8 cellular contexts compared by ENCODE assay signal in the genomic region with DNA sequence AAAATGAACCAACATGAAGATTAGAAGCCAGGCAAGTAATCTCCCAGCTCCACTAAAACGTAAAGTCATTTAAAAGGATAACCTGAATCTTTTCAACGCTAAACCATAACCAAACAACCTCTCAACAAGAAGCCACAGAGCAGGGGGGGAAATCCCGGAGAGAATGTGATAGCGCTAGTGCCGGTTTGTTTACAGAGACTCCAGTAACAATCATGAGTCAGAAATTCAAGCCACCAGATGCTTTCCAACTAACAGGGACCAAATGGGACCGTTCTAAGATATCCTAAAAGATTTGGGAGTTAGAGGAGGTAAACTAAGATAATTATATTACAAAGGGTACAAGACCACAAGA. TPM values are rescaled to one million over a fixed set of nuclear protein-coding genes. Genes with fewer than 3 reads are reported as not detected.
A peak's percentile ranks its signal among the peaks of the same experiment; 100 is the strongest.
DNase-seq lines count a peak whose midpoint lies in the region; ATAC-seq and TF ChIP-seq lines count a peak whose summit lies in the region.

No MANE protein-coding gene starts in this region.

- peak overlapping the region; percentile 99 for H3K27ac ChIP-seq in muscle layer of duodenum (ENCODE audit: low read length)

- ATAC-seq in HG02885 (IDR thresholded peaks at IDR 0.05; ENCODE audit: poor library complexity, unreplicated experiment) (peak; percentile 27), GM21367 (IDR thresholded peaks at IDR 0.05; ENCODE audit: unreplicated experiment) (no peak)
- ATAC-seq in activated CD8-positive, alpha-beta memory T cell treated with anti-CD3 and anti-CD28 coated beads, Interleukin-2, amount 10 ng/mL, durations not matched to agents 7 days and 5 days: peak; percentile 34

- CTCF ChIA-PET in activated CD8-positive, alpha-beta memory T cell treated with anti-CD3 and anti-CD28 coated beads, Interleukin-2, amount 10 ng/mL, durations not matched to agents 7 days and 5 days (lab: Charles Lee): interaction anchor here (1.0 to 2.4 kb wide), 8 partner anchors 10 to 182 kb away, joined by 3 to 15 read pairs (median 6); a partner anchor contains a TSS

- no peaks in the 10 kb centered on the region for H3K27me3 Mint-ChIP-seq in activated CD8-positive, alpha-beta memory T cell treated with anti-CD3 and anti-CD28 coated beads, Interleukin-2, amount 10 ng/mL, durations not matched to agents 7 days and 5 days

- H3K9me3 ChIP-seq in muscle layer of duodenum (ENCODE audit: control insufficient read depth in 1 of 2, low read length in 2 of 2): no peaks in the 10 kb centered on the region

- peaks cover 14 to 43% of the 10 kb centered on the region in 2 donors for H3K4me1 ChIP-seq in muscle layer of duodenum (ENCODE audit: control insufficient read depth in 1 of 2, insufficient read depth in 2 of 2, low read length in 2 of 2)

- peak overlapping the region; percentile 91 for H3K4me3 Mint-ChIP-seq in activated CD8-positive, alpha-beta memory T cell treated with anti-CD3 and anti-CD28 coated beads, Interleukin-2, amount 10 ng/mL, durations not matched to agents 7 days and 5 days

- TF ChIP-seq CTCF in GM06990 (IDR thresholded peaks at IDR 0.05; ENCODE audit: insufficient read depth, low read length, poor library complexity, severe bottlenecking) (no peak), epithelial cell of esophagus (IDR thresholded peaks at IDR 0.05; ENCODE audit: insufficient read depth, low read depth, low read length, missing control alignments) (no peak)

- peak overlapping the region; percentile 95 for H3K27ac Mint-ChIP-seq in activated CD8-positive, alpha-beta memory T cell treated with anti-CD3 and anti-CD28 coated beads, Interleukin-2, amount 10 ng/mL, durations not matched to agents 7 days and 5 days

- H3K9me3 Mint-ChIP-seq in activated CD8-positive, alpha-beta memory T cell treated with anti-CD3 and anti-CD28 coated beads, Interleukin-2, amount 10 ng/mL, durations not matched to agents 7 days and 5 days (ENCODE audit: low read depth): no peaks in the 10 kb centered on the region

- H3K36me3 Mint-ChIP-seq in activated CD8-positive, alpha-beta memory T cell treated with anti-CD3 and anti-CD28 coated beads, Interleukin-2, amount 10 ng/mL, durations not matched to agents 7 days and 5 days: peaks cover 19% of the 10 kb centered on the region

- DNase-seq in GM06990 (ENCODE audit: extremely low read depth, insufficient read length) (peak; percentile 40), NCI-H226 (peak; percentile 67), epithelial cell of esophagus (ENCODE audit: low read depth) (peak; percentile 84)
- DNase-seq in activated CD8-positive, alpha-beta memory T cell treated with anti-CD3 and anti-CD28 coated beads, Interleukin-2, amount 10 ng/mL, durations not matched to agents 7 days and 5 days: peak; percentile 86
- peak; percentile 81 for DNase-seq in stimulated activated naive CD4-positive, alpha-beta T cell treated with Interleukin-2 at 50 U/mL for 16 hours (lab: John Stamatoyannopoulos, UW)

- H3K27me3 ChIP-seq in GM06990 (replicated peaks; ENCODE audit: control insufficient read depth, insufficient read depth, low read length) (no peaks in the 10 kb centered on the region), muscle layer of duodenum (ENCODE audit: low read depth, low read length) (no peaks in the 10 kb centered on the region)

- peaks cover 46% of the 10 kb centered on the region for H3K4me1 Mint-ChIP-seq in activated CD8-positive, alpha-beta memory T cell treated with anti-CD3 and anti-CD28 coated beads, Interleukin-2, amount 10 ng/mL, durations not matched to agents 7 days and 5 days

- no peaks in the 10 kb centered on the region for H3K36me3 ChIP-seq in GM06990 (ENCODE audit: control insufficient read depth, insufficient read depth, low read length)
- H3K36me3 ChIP-seq in muscle layer of duodenum (ENCODE audit: control insufficient read depth in 1 of 2, insufficient read depth in 2 of 2, low read length in 2 of 2): peaks cover 0 to 4% of the 10 kb centered on the region in 2 donors

- H3K4me3 ChIP-seq in GM06990 (replicated peaks; ENCODE audit: low read depth, low read length) (peak overlapping the region; percentile 77), epithelial cell of esophagus (ENCODE audit: low read length) (peak overlapping the region; percentile 93), muscle layer of duodenum (ENCODE audit: low read depth in 1 of 2, low read length in 2 of 2) (peak overlapping the region; percentile 84)

RNA-seq across cellular contexts. Expression of a gene that starts 0.8 kb away (rescaled TPM):
- 100 to 1,000 TPM; 115 to 117 TPM for total RNA-seq in activated CD8-positive, alpha-beta memory T cell treated with anti-CD3 and anti-CD28 coated beads, Interleukin-2, amount 10 ng/mL, durations not matched to agents 7 days and 5 days

RNA-seq across cellular contexts. Expression of a gene that starts 23.4 kb away (rescaled TPM):
- 10 to 100 TPM; 49.4 to 54.4 TPM for total RNA-seq in activated CD8-positive, alpha-beta memory T cell treated with anti-CD3 and anti-CD28 coated beads, Interleukin-2, amount 10 ng/mL, durations not matched to agents 7 days and 5 days

RNA-seq across cellular contexts. Expression of a gene that starts 56.3 kb away (rescaled TPM):
- 10 to 100 TPM; 36.0 to 43.2 TPM for total RNA-seq in activated CD8-positive, alpha-beta memory T cell treated with anti-CD3 and anti-CD28 coated beads, Interleukin-2, amount 10 ng/mL, durations not matched to agents 7 days and 5 days
